Comparison of ENCODE assay signal across 19 cellular contexts in the genomic region with DNA sequence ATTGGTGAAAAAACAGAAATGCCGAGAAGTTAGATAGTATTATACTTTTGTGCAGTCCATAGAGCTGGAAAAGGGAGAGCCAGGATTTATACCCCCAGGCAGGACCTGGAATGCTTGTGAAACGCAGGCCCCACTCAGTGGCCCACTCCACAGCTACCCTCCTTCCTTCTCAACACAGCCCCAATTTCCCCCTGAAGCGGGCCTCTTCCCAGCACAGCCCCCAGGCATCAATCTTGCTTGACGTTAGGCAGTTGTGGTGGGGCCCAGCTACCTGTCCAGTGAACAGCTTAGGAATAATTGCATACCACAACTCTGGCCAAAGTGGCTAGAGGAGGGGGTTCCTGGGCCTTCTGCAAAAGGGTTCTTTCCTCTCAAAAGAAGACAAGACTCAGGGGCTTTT.
DNase-seq lines count a peak whose midpoint lies in the region; ATAC-seq and TF ChIP-seq lines count a peak whose summit lies in the region.
"Had no signal": no experiment of that assay in that cellular context is flagged by ENCODE, and none has a peak within 500 bp of the region (broad histone marks: within the 10 kb centered on the region; RNA-seq: fewer than 3 reads in every experiment).

No MANE protein-coding gene starts in this region.

- H3K79me2 ChIP-seq in trophoblast cell (ENCODE audit: control insufficient read depth, insufficient read depth, low read length, poor library complexity): no peaks in the 10 kb centered on the region

- no peak overlapping the region for H4K12ac ChIP-seq in trophoblast cell (ENCODE audit: low read depth, low read length)

- DNase-seq in ELF-1 (ENCODE audit: low read depth, low spot score) (peak; percentile 64), islet precursor cell (peak; percentile 85), trophoblast cell (no peak), OCI-M2 (lab: John Stamatoyannopoulos, UW; ENCODE audit: unreplicated experiment) (no peak), NCI-H2107 treated with DMSO at 0.1 percent for 48 hours (lab: John Stamatoyannopoulos, UW; ENCODE audit: unreplicated experiment) (no peak)
- DNase-seq: CD4-positive, alpha-beta T cell; CD8-positive, alpha-beta memory T cell; DMS 273 treated with DMSO at 0.1 percent for 48 hours; DMS79; EL; GM23248; HFFc6 had no signal

- H3K14ac ChIP-seq in trophoblast cell (ENCODE audit: low read length): no peak overlapping the region

- H4K8ac ChIP-seq in trophoblast cell (ENCODE audit: low read depth, low read length): peak overlapping the region; percentile 18

- no peaks in the 10 kb centered on the region for H3K9me3 Mint-ChIP-seq in nephron
- H3K9me3 Mint-ChIP-seq: CD4-positive, alpha-beta T cell; CD8-positive, alpha-beta memory T cell; HFFc6 had no signal

- peaks cover 2% of the 10 kb centered on the region for H3K9me3 ChIP-seq in trophoblast cell (ENCODE audit: insufficient read depth, low read depth, low read length)
- H3K9me3 ChIP-seq: BLaER1, HAP-1 had no signal

- H3K27ac ChIP-seq in trophoblast cell (ENCODE audit: low read depth, low read length): no peak overlapping the region
- H3K27ac ChIP-seq: 22Rv1, BLaER1, C4-2B, GM23248 had no signal

- H3K36me3 ChIP-seq in trophoblast cell (ENCODE audit: control insufficient read depth in 1 of 2, insufficient read depth in 2 of 2, low read length in 2 of 2): no peaks in the 10 kb centered on the region
- H3K36me3 ChIP-seq: BLaER1, HAP-1 had no signal

- no peak overlapping the region for H3K18ac ChIP-seq in trophoblast cell (ENCODE audit: low read length)

- H3K27me3 Mint-ChIP-seq in nephron (ENCODE audit: low read depth): no peaks in the 10 kb centered on the region
- H3K27me3 Mint-ChIP-seq: B cell; CD4-positive, alpha-beta T cell; CD8-positive, alpha-beta memory T cell had no signal

- no peak overlapping the region for H2BK120ac ChIP-seq in trophoblast cell (ENCODE audit: insufficient read depth, low read length, poor library complexity)

- H3K9ac ChIP-seq in trophoblast cell (ENCODE audit: low read length): no peak overlapping the region
- H3K9ac ChIP-seq: BLaER1, GM23248 had no signal

- H2BK5ac ChIP-seq in trophoblast cell (ENCODE audit: low read depth, low read length, poor library complexity): no peak overlapping the region

- H3K4me3 Mint-ChIP-seq in nephron: no peak overlapping the region
- H3K4me3 Mint-ChIP-seq: B cell; CD4-positive, alpha-beta T cell; CD8-positive, alpha-beta memory T cell; HFFc6 had no signal

- no peak for ATAC-seq in GM21786 (IDR thresholded peaks at IDR 0.05; ENCODE audit: unreplicated experiment)

- TF ChIP-seq CTCF in nephron (IDR thresholded peaks at IDR 0.05; ENCODE audit: unreplicated experiment in 3 of 3): no peak

- peaks cover 24% of the 10 kb centered on the region for H3K4me1 Mint-ChIP-seq in nephron

- no peak overlapping the region for H2AK5ac ChIP-seq in trophoblast cell (ENCODE audit: low read length)

- no peaks in the 10 kb centered on the region for H3K36me3 Mint-ChIP-seq in nephron (ENCODE audit: low read depth)

- peaks cover 7 to 10% of the 10 kb centered on the region in 2 experiments for H3K4me1 ChIP-seq in trophoblast cell (ENCODE audit: control insufficient read depth in 1 of 2, insufficient read depth in 2 of 2, low read length in 2 of 2)

- H3K4me2 ChIP-seq in trophoblast cell (ENCODE audit: low read length): no peak overlapping the region
- H3K4me2 ChIP-seq: BLaER1 had no signal

- no peaks in the 10 kb centered on the region for H3K27me3 ChIP-seq in trophoblast cell (ENCODE audit: insufficient read depth, low read length)
- H3K27me3 ChIP-seq: BLaER1 had no signal

- WGBS in trophoblast cell (ENCODE audit: extremely low coverage, insufficient coverage, insufficient read length): no CpG with 5 or more reads among the region's 4 CpGs

- no peak overlapping the region for H3K23ac ChIP-seq in trophoblast cell (ENCODE audit: low read length)

- no peak overlapping the region for H3K4me3 ChIP-seq in trophoblast cell (ENCODE audit: low read depth, low read length)
- H3K4me3 ChIP-seq: BLaER1, GM23248, HAP-1 had no signal

- peaks cover 2% of the 10 kb centered on the region for H3K79me1 ChIP-seq in trophoblast cell (ENCODE audit: low read length)

- peak overlapping the region in 2 of 3 experiments; percentile 1 to 71 for H3K27ac Mint-ChIP-seq in nephron
- H3K27ac Mint-ChIP-seq: B cell; CD4-positive, alpha-beta T cell; HFFc6 had no signal

- H2BK12ac ChIP-seq in trophoblast cell (ENCODE audit: low read length): no peak overlapping the region

- H4K91ac ChIP-seq in trophoblast cell (ENCODE audit: low read depth, low read length): no peak overlapping the region

- H2AFZ ChIP-seq in trophoblast cell (ENCODE audit: insufficient read depth, low read length, poor library complexity): no peak overlapping the region
- H2AFZ ChIP-seq: GM23248 had no signal

- H3K4ac ChIP-seq in trophoblast cell (ENCODE audit: low read depth, low read length): no peak overlapping the region

Comparison
In these comparisons a context has a peak if more than half of its experiments do, and no peak if none do; other contexts are left out.
1. DNase-seq: peak in ELF-1 (single experiment) and islet precursor cell (single experiment); none in trophoblast cell (0 of 2), OCI-M2 (single experiment) and NCI-H2107 treated with DMSO at 0.1 percent for 48 hours (single experiment).